Comparison of ENCODE assay signal across 1 cellular context in the genomic region with DNA sequence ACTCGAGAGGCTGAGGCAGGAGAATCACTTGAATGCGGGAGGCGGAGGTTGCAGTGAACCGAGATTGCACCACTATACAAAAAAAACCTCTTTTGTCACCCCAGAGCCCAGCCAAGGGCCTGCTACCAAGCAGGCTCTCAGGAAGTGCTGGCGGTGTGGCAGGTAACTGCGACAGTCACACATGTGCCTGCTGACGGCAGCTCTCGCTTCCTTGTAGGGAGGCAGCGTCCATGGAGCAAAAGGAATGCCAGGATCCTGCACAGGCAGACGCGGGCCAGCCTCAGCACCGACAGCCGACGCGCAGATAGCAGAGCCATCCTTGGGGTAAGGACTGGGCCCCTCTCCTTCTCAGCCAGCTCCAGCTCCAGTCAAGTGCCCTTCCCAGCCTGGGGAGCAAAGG.
TF ChIP-seq lines count a peak whose summit lies in the region.

No MANE protein-coding gene starts in this region.

TF ChIP-seq in GM23338, 12 proteins besides CTCF, POLR2A, EP300 and RAD21 (continued from another document):
- TF ChIP-seq, protein P1, sequence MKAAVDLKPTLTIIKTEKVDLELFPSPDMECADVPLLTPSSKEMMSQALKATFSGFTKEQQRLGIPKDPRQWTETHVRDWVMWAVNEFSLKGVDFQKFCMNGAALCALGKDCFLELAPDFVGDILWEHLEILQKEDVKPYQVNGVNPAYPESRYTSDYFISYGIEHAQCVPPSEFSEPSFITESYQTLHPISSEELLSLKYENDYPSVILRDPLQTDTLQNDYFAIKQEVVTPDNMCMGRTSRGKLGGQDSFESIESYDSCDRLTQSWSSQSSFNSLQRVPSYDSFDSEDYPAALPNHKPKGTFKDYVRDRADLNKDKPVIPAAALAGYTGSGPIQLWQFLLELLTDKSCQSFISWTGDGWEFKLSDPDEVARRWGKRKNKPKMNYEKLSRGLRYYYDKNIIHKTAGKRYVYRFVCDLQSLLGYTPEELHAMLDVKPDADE (IDR thresholded peaks at IDR 0.05) = no peak
- TF ChIP-seq, protein P2, sequence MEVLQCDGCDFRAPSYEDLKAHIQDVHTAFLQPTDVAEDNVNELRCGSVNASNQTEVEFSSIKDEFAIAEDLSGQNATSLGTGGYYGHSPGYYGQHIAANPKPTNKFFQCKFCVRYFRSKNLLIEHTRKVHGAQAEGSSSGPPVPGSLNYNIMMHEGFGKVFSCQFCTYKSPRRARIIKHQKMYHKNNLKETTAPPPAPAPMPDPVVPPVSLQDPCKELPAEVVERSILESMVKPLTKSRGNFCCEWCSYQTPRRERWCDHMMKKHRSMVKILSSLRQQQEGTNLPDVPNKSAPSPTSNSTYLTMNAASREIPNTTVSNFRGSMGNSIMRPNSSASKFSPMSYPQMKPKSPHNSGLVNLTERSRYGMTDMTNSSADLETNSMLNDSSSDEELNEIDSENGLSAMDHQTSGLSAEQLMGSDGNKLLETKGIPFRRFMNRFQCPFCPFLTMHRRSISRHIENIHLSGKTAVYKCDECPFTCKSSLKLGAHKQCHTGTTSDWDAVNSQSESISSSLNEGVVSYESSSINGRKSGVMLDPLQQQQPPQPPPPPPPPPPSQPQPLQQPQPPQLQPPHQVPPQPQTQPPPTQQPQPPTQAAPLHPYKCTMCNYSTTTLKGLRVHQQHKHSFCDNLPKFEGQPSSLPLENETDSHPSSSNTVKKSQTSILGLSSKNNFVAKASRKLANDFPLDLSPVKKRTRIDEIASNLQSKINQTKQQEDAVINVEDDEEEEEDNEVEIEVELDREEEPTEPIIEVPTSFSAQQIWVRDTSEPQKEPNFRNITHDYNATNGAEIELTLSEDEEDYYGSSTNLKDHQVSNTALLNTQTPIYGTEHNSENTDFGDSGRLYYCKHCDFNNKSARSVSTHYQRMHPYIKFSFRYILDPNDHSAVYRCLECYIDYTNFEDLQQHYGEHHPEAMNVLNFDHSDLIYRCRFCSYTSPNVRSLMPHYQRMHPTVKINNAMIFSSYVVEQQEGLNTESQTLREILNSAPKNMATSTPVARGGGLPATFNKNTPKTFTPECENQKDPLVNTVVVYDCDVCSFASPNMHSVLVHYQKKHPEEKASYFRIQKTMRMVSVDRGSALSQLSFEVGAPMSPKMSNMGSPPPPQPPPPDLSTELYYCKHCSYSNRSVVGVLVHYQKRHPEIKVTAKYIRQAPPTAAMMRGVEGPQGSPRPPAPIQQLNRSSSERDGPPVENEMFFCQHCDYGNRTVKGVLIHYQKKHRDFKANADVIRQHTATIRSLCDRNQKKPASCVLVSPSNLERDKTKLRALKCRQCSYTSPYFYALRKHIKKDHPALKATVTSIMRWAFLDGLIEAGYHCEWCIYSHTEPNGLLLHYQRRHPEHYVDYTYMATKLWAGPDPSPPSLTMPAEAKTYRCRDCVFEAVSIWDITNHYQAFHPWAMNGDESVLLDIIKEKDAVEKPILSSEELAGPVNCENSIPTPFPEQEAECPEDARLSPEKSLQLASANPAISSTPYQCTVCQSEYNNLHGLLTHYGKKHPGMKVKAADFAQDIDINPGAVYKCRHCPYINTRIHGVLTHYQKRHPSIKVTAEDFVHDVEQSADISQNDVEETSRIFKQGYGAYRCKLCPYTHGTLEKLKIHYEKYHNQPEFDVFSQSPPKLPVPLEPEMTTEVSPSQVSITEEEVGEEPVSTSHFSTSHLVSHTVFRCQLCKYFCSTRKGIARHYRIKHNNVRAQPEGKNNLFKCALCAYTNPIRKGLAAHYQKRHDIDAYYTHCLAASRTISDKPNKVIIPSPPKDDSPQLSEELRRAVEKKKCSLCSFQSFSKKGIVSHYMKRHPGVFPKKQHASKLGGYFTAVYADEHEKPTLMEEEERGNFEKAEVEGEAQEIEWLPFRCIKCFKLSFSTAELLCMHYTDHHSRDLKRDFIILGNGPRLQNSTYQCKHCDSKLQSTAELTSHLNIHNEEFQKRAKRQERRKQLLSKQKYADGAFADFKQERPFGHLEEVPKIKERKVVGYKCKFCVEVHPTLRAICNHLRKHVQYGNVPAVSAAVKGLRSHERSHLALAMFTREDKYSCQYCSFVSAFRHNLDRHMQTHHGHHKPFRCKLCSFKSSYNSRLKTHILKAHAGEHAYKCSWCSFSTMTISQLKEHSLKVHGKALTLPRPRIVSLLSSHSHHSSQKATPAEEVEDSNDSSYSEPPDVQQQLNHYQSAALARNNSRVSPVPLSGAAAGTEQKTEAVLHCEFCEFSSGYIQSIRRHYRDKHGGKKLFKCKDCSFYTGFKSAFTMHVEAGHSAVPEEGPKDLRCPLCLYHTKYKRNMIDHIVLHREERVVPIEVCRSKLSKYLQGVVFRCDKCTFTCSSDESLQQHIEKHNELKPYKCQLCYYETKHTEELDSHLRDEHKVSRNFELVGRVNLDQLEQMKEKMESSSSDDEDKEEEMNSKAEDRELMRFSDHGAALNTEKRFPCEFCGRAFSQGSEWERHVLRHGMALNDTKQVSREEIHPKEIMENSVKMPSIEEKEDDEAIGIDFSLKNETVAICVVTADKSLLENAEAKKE (CRISPR knock-in tag; IDR thresholded peaks at IDR 0.05) = no peak
- TF ChIP-seq EZH2phosphoT487 (IDR thresholded peaks at IDR 0.05; ENCODE audit: unreplicated experiment) (no peak), ZNF114 (CRISPR knock-in tag; IDR thresholded peaks at IDR 0.05) (no peak), CREB1 (CRISPR knock-in tag; IDR thresholded peaks at IDR 0.05; ENCODE audit: low read depth) (no peak), POLR2AphosphoS5 (IDR thresholded peaks at IDR 0.05; ENCODE audit: low read depth) (no peak), EZH2 (IDR thresholded peaks at IDR 0.05; ENCODE audit: low read depth, unreplicated experiment) (no peak), NANOG (IDR thresholded peaks at IDR 0.05; ENCODE audit: borderline replicate concordance) (no peak)
